In the genomic region with DNA sequence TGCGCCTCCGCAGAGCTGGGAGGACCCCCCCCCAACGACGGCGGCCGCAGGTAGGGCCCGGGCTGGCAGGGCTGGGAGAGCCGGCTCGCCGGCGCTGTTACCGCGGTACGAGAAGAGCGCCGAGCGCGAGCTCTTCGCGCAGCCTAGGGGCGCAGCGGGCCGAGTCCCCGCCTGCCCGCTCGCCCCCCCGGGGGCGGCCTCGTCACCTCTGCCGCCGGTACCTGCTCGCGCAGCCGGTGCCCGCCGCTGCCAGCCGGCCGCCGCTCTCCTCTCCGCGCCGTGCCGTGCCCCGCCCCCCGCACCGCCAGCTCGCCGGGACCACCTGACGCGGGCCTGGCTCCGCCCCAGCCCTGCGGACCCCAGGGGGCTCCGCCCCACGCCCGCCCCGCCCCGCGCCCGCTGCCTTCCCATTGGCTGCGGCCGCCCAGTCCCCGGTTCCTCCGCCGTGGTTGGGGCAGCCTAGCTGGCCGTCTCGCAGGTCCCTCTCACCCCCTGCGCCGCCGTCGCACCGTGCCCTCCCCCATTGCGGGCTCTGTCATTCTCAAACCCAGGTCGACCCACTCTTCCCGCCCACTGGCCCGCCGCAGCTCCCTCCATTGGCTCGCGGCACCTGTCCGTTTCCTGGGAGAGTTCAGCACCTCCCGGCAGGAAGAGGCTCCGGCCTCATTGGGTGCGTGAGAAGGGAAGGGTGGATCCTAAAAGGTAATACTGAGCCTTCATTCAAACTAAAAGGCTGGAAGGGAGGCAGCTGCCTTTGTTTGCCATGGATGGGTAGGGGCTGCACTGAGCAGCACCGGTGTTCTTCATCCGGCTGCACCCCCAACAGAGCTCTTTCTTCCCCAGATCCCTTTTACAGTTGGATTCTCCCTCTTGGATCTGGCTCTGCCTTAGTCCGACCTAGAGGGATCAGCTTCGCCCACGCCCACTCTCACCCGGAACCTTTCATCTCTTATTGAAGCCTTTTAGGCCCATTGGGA, we compare ENCODE assay signal across 8 cellular contexts. TPM values are rescaled to one million over a fixed set of nuclear protein-coding genes. Genes with fewer than 3 reads are reported as not detected.
A peak's percentile ranks its signal among the peaks of the same experiment; 100 is the strongest.
DNase-seq lines count a peak whose midpoint lies in the region; ATAC-seq and TF ChIP-seq lines count a peak whose summit lies in the region.

MAP3K9 (minus strand) TSS at position 276 of the 977 bp plus-strand sequence. CDS start 342 bp downstream, outside the sequence.

- intact Hi-C loops in CD4-positive, alpha-beta T cell (cut with DNase I, micrococcal nuclease): loop anchor here (5.0 to 10.0 kb wide), 4 partner anchors 165 to 513 kb away; partner anchors contain the start of genes COX16 (in 1 of the 2), MED6 (in 1 of the 2), SIPA1L1 (in 1 of the 2) and TTC9 (in 1 of the 2)

- peak; percentile 69 to 88 (median 79) for DNase-seq in CD4-positive, alpha-beta T cell
- peak; percentile 98 for DNase-seq in NCI-H82 (lab: John Stamatoyannopoulos, UW)
- DNase-seq in activated CD8-positive, alpha-beta memory T cell treated with anti-CD3 and anti-CD28 coated beads for 1 hour (ENCODE audit: extremely low read depth in 1 of 2, low read depth in 1 of 2): peak; percentile 74 to 81
- DNase-seq in effector memory CD8-positive, alpha-beta T cell: peak; percentile 72 to 77 (median 75)
- peak; percentile 92 to 94 for DNase-seq in mesothelial cell of epicardium (ENCODE audit: low spot score in 2 of 2, unreplicated experiment in 2 of 2)
- DNase-seq in stimulated activated CD8-positive, alpha-beta memory T cell treated with anti-CD3 and anti-CD28 coated beads, Interleukin-15, amount 100 ng/mL, for 4 hours (ENCODE audit: low read depth in 2 of 2): peak; percentile 74 to 81

- H3K4me1 Mint-ChIP-seq in CD4-positive, alpha-beta T cell (ENCODE audit: low read depth): peaks cover 10% of the 10 kb centered on the region
- peaks cover 6 to 13% of the 10 kb centered on the region in 2 donors for H3K4me1 Mint-ChIP-seq in effector memory CD8-positive, alpha-beta T cell (ENCODE audit: low read depth in 2 of 2)
- peaks cover 8% of the 10 kb centered on the region for H3K4me1 Mint-ChIP-seq in mesothelial cell of epicardium

- H3K36me3 Mint-ChIP-seq in CD4-positive, alpha-beta T cell (ENCODE audit: low read depth): peaks cover 7% of the 10 kb centered on the region
- peaks cover 12% of the 10 kb centered on the region for H3K36me3 Mint-ChIP-seq in effector memory CD8-positive, alpha-beta T cell (ENCODE audit: insufficient read depth)
- peaks cover 1% of the 10 kb centered on the region for H3K36me3 Mint-ChIP-seq in mesothelial cell of epicardium

- no peaks in the 10 kb centered on the region for H3K27me3 ChIP-seq in CD4-positive, alpha-beta T cell (ENCODE audit: control insufficient read depth, insufficient read depth, low read length)

- no peak for TF ChIP-seq CTCF in CD4-positive, alpha-beta T cell (IDR thresholded peaks at IDR 0.05)
- TF ChIP-seq CTCF in mesothelial cell of epicardium (IDR thresholded peaks at IDR 0.05; ENCODE audit: unreplicated experiment): no peak

- no peak within 1 kb of the TSS for H3K27ac ChIP-seq in CD4-positive, alpha-beta T cell (ENCODE audit: low read depth, low read length)

- H3K27me3 Mint-ChIP-seq in CD4-positive, alpha-beta T cell: no peaks in the 10 kb centered on the region
- no peaks in the 10 kb centered on the region for H3K27me3 Mint-ChIP-seq in effector memory CD8-positive, alpha-beta T cell
- H3K27me3 Mint-ChIP-seq in mesothelial cell of epicardium (ENCODE audit: low read depth): peaks cover 5% of the 10 kb centered on the region

- peak within 1 kb of the TSS; percentile 89 for H3K4me3 Mint-ChIP-seq in CD4-positive, alpha-beta T cell
- no peak within 1 kb of the TSS for H3K4me3 Mint-ChIP-seq in effector memory CD8-positive, alpha-beta T cell
- peak within 1 kb of the TSS; percentile 73 for H3K4me3 Mint-ChIP-seq in mesothelial cell of epicardium

- peak; percentile 74 for ATAC-seq in CD4-positive, alpha-beta T cell (ENCODE audit: poor library complexity)
- ATAC-seq in GM19452 (IDR thresholded peaks at IDR 0.05; ENCODE audit: unreplicated experiment) (peak; percentile 85), HG03575 (IDR thresholded peaks at IDR 0.05; ENCODE audit: extremely low read depth, insufficient number of reproducible peaks, low FRiP score, unreplicated experiment) (peak; percentile 47)
- ATAC-seq in effector memory CD8-positive, alpha-beta T cell (replicated peaks): peak; percentile 83

- H3K9me3 ChIP-seq in CD4-positive, alpha-beta T cell (ENCODE audit: control insufficient read depth, low read length): no peaks in the 10 kb centered on the region

- H3K27ac Mint-ChIP-seq in CD4-positive, alpha-beta T cell: peak within 1 kb of the TSS; percentile 30
- peak within 1 kb of the TSS; percentile 52 to 72 for H3K27ac Mint-ChIP-seq in effector memory CD8-positive, alpha-beta T cell
- H3K27ac Mint-ChIP-seq in mesothelial cell of epicardium: peak within 1 kb of the TSS; percentile 56

- POLR2A ChIA-PET in CD4-positive, alpha-beta T cell (lab: Charles Lee): interaction anchor here (0.7 to 2.6 kb wide), 22 partner anchors 8 to 1411 kb away, joined by 3 to 17 read pairs (median 4); partner anchors contain the start of genes ERH, PCNX1, SLC39A9 and SRSF5

- H3K9me3 Mint-ChIP-seq in CD4-positive, alpha-beta T cell: no peaks in the 10 kb centered on the region
- no peaks in the 10 kb centered on the region for H3K9me3 Mint-ChIP-seq in effector memory CD8-positive, alpha-beta T cell
- no peaks in the 10 kb centered on the region for H3K9me3 Mint-ChIP-seq in mesothelial cell of epicardium

- CTCF ChIA-PET in CD4-positive, alpha-beta T cell (lab: Charles Lee): interaction anchor here (0.8 to 3.2 kb wide), 9 partner anchors 8 to 189 kb away, joined by 3 to 21 read pairs (median 4); partner anchors contain the start of gene PCNX1

RNA-seq across cellular contexts. Expression of gene MAP3K9, which starts in this region (rescaled TPM):
- 1 to 10 TPM; 5.9 to 6.3 TPM for total RNA-seq in CD4-positive, alpha-beta T cell
- total RNA-seq in mesothelial cell of epicardium: 9.2 to 10.7 TPM (median 9.5 TPM) in 3 replicates

Comparison
In these comparisons a context has a peak if more than half of its experiments do, and no peak if none do; other contexts are left out.
1. H3K4me3 Mint-ChIP-seq: peak in CD4-positive, alpha-beta T cell (single experiment) and mesothelial cell of epicardium (single experiment); none in effector memory CD8-positive, alpha-beta T cell (0 of 2).
2. Peak in every context shown above with its lines, with median percentiles within 50 percentile points of each other: ATAC-seq, DNase-seq and H3K27ac Mint-ChIP-seq.